7 cellular contexts compared by ENCODE assay signal in genomic region chr12:38904932-38905479, GRCh38. TPM values are rescaled to one million over a fixed set of nuclear protein-coding genes. Genes with fewer than 3 reads are reported as not detected.
A peak's percentile ranks its signal among the peaks of the same experiment; 100 is the strongest.
DNase-seq lines count a peak whose midpoint lies in the region; ATAC-seq and TF ChIP-seq lines count a peak whose summit lies in the region.

No MANE protein-coding gene starts in this region.

- H3K9me3 Mint-ChIP-seq in activated T-helper 2 cell treated with anti-CD3 and anti-CD28 coated beads, Interferon-gamma antibody, Interleukin-2, Interleukin-4, amounts not matched to agents 10 μg/mL and 5 μg/mL and 100 μg/mL, durations not matched to agents 14 hours and 24 hours and 36 hours = no peaks in the 10 kb centered on the region
- H3K9me3 Mint-ChIP-seq in neural crest cell = peaks cover 2% of the 10 kb centered on the region
- no peaks in the 10 kb centered on the region for H3K9me3 Mint-ChIP-seq in type B pancreatic cell

- peak overlapping the region; percentile 89 for H3K4me3 Mint-ChIP-seq in activated T-helper 2 cell treated with anti-CD3 and anti-CD28 coated beads, Interferon-gamma antibody, Interleukin-2, Interleukin-4, amounts not matched to agents 10 μg/mL and 5 μg/mL and 100 μg/mL, durations not matched to agents 14 hours and 24 hours and 36 hours (ENCODE audit: low read depth)
- peak overlapping the region; percentile 97 for H3K4me3 Mint-ChIP-seq in neural crest cell
- H3K4me3 Mint-ChIP-seq in type B pancreatic cell = peak overlapping the region; percentile 90

- peak overlapping the region; percentile 83 for H3K4me3 ChIP-seq in fibroblast of villous mesenchyme (ENCODE audit: low read depth, low read length)

- H3K27ac Mint-ChIP-seq in activated T-helper 2 cell treated with anti-CD3 and anti-CD28 coated beads, Interferon-gamma antibody, Interleukin-2, Interleukin-4, amounts not matched to agents 10 μg/mL and 5 μg/mL and 100 μg/mL, durations not matched to agents 14 hours and 24 hours and 36 hours = peak overlapping the region; percentile 90
- H3K27ac Mint-ChIP-seq in neural crest cell (ENCODE audit: unreplicated experiment) (peak overlapping the region; percentile 96), type B pancreatic cell (peak overlapping the region; percentile 80)

- peaks cover 11% of the 10 kb centered on the region for H3K27me3 Mint-ChIP-seq in activated T-helper 2 cell treated with anti-CD3 and anti-CD28 coated beads, Interferon-gamma antibody, Interleukin-2, Interleukin-4, amounts not matched to agents 10 μg/mL and 5 μg/mL and 100 μg/mL, durations not matched to agents 14 hours and 24 hours and 36 hours (ENCODE audit: low read depth)
- H3K27me3 Mint-ChIP-seq in neural crest cell (ENCODE audit: low read depth) = peaks cover 9% of the 10 kb centered on the region
- peaks cover 38% of the 10 kb centered on the region for H3K27me3 Mint-ChIP-seq in type B pancreatic cell

- TF ChIP-seq CTCF in fibroblast of villous mesenchyme (IDR thresholded peaks at IDR 0.05; ENCODE audit: insufficient read depth, low read depth, low read length) (no peak), neural crest cell (conservative IDR thresholded peaks at IDR 0.05) (no peak), type B pancreatic cell (conservative IDR thresholded peaks at IDR 0.05) (no peak)

- peaks cover 31% of the 10 kb centered on the region for H3K4me1 Mint-ChIP-seq in activated T-helper 2 cell treated with anti-CD3 and anti-CD28 coated beads, Interferon-gamma antibody, Interleukin-2, Interleukin-4, amounts not matched to agents 10 μg/mL and 5 μg/mL and 100 μg/mL, durations not matched to agents 14 hours and 24 hours and 36 hours (ENCODE audit: low read depth)
- H3K4me1 Mint-ChIP-seq in neural crest cell (peaks cover 30% of the 10 kb centered on the region), type B pancreatic cell (ENCODE audit: unreplicated experiment) (no peaks in the 10 kb centered on the region)

- DNase-seq in OCI-M1 (lab: John Stamatoyannopoulos, UW) (peak; percentile 95), fibroblast of villous mesenchyme (ENCODE audit: low read depth) (peak; percentile 84), neural crest cell (ENCODE audit: low read depth, low spot score) (peak; percentile 33), type B pancreatic cell (ENCODE audit: extremely low spot score, unreplicated experiment) (no peak)
- peak; percentile 37 for DNase-seq in activated T-helper 2 cell treated with anti-CD3 and anti-CD28 coated beads, Interferon-gamma antibody, Interleukin-2, Interleukin-4, amounts not matched to agents 10 μg/mL and 5 μg/mL and 100 μg/mL, durations not matched to agents 14 hours and 24 hours and 36 hours (ENCODE audit: low spot score)

- intact Hi-C loops in activated T-helper 2 cell treated with anti-CD3 and anti-CD28 coated beads, Interferon-gamma antibody, Interleukin-2, Interleukin-4, amounts not matched to agents 10 μg/mL and 5 μg/mL and 100 μg/mL, durations not matched to agents 14 hours and 24 hours and 36 hours (cut with micrococcal nuclease) = loop anchor here (5.0 to 10.0 kb wide), 4 partner anchors 240 to 768 kb away; partner anchors contain the start of gene KIF21A

- peak; percentile 68 for ATAC-seq in GM18867 (IDR thresholded peaks at IDR 0.05; ENCODE audit: unreplicated experiment)
- peak; percentile 58 for ATAC-seq in HG02938 (IDR thresholded peaks at IDR 0.05; ENCODE audit: unreplicated experiment)

- H3K36me3 Mint-ChIP-seq in activated T-helper 2 cell treated with anti-CD3 and anti-CD28 coated beads, Interferon-gamma antibody, Interleukin-2, Interleukin-4, amounts not matched to agents 10 μg/mL and 5 μg/mL and 100 μg/mL, durations not matched to agents 14 hours and 24 hours and 36 hours (ENCODE audit: low read depth) = peaks cover 3% of the 10 kb centered on the region
- H3K36me3 Mint-ChIP-seq in neural crest cell (ENCODE audit: low read depth) (no peaks in the 10 kb centered on the region), type B pancreatic cell (no peaks in the 10 kb centered on the region)

RNA-seq across cellular contexts. Expression of gene CPNE8, which starts 0.4 kb away (rescaled TPM):
- total RNA-seq in activated T-helper 2 cell treated with anti-CD3 and anti-CD28 coated beads, Interferon-gamma antibody, Interleukin-2, Interleukin-4, amounts not matched to agents 10 μg/mL and 5 μg/mL and 100 μg/mL, durations not matched to agents 14 hours and 24 hours and 36 hours = 4.7 and 5.0 TPM in 2 replicates
- 12.6 and 21.2 TPM in 2 replicates for total RNA-seq in fibroblast of villous mesenchyme
- total RNA-seq in neural crest cell = 7.0 and 8.8 TPM in 2 replicates
- total RNA-seq in type B pancreatic cell (ENCODE audit: low replicate concordance) = 3.0 and 3.2 TPM in 2 replicates
